In the genomic region with DNA sequence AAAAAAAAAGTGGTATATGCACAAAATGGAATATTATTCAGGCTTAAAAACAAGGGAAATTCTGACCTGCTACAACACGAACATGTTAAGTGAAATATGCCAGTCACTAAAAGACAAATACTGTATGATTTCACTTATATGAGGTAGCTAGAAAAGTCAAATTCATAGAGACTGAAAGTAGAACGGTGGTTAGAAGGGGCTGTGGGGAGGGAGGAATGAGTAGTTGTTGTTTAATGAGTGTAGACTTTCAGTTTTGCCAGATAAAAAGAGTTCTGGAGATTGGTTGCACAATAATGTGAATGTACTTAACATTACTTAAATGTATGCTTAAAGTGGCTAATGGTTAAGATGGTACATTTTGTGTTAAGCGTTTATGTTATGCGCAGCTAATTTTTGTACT, we compare ENCODE assay signal across 11 cellular contexts.
DNase-seq lines count a peak whose midpoint lies in the region; ATAC-seq and TF ChIP-seq lines count a peak whose summit lies in the region.
"Had no signal": no experiment of that assay in that cellular context is flagged by ENCODE, and none has a peak within 500 bp of the region (broad histone marks: within the 10 kb centered on the region; RNA-seq: fewer than 3 reads in every experiment).

No MANE protein-coding gene starts in this region.

- no peaks in the 10 kb centered on the region for H3K36me3 Mint-ChIP-seq in activated naive CD4-positive, alpha-beta T cell treated with anti-CD3 and anti-CD28 coated beads, Interleukin-2, amount 50 U/mL, for 72 hours

- H3K4me1 ChIP-seq in Peyer's patch, result no peaks in the 10 kb centered on the region

- H3K27ac ChIP-seq in Peyer's patch, result no peak overlapping the region

- H3K27ac Mint-ChIP-seq in activated naive CD4-positive, alpha-beta T cell treated with anti-CD3 and anti-CD28 coated beads, Interleukin-2, amount 50 U/mL, for 72 hours, result peak overlapping the region in 1 of 2 donors; percentile 40
- H3K27ac Mint-ChIP-seq: dendritic cell treated with granulocyte-macrophage colony-stimulating factor and Interleukin-4, amounts not matched to agents 40 ng/mL and 50 ng/mL, for 4 days had no signal

- no peak for TF ChIP-seq CTCF in Peyer's patch (IDR thresholded peaks at IDR 0.05)

- no peak for TF ChIP-seq POLR2A in Peyer's patch (IDR thresholded peaks at IDR 0.05)

- peak in 1 of 2 donors; percentile 24 for DNase-seq in activated naive CD4-positive, alpha-beta T cell treated with anti-CD3 and anti-CD28 coated beads, Interleukin-2, amount 50 U/mL, for 72 hours (ENCODE audit: low spot score in 2 of 2)
- DNase-seq in Peyer's patch, result no peak
- no peak for DNase-seq in iPS-NIHi11 (ENCODE audit: low spot score)
- no peak for DNase-seq in activated CD8-positive, alpha-beta memory T cell treated with anti-CD3 and anti-CD28 coated beads for 24 hours
- DNase-seq: DMS53, hypothalamus, NCI-H1092 had no signal

- ATAC-seq in GM18870 (IDR thresholded peaks at IDR 0.05; ENCODE audit: unreplicated experiment), result peak; percentile 72
- ATAC-seq in GM21447 (IDR thresholded peaks at IDR 0.05; ENCODE audit: unreplicated experiment), result peak; percentile 50
- peak; percentile 72 for ATAC-seq in HG03159 (IDR thresholded peaks at IDR 0.05; ENCODE audit: unreplicated experiment)
- ATAC-seq in activated naive CD4-positive, alpha-beta T cell treated with anti-CD3 and anti-CD28 coated beads, Interleukin-2, amount 50 U/mL, for 72 hours, result peak; percentile 74 to 90

- H3K9me3 Mint-ChIP-seq in activated naive CD4-positive, alpha-beta T cell treated with anti-CD3 and anti-CD28 coated beads, Interleukin-2, amount 50 U/mL, for 72 hours, result no peaks in the 10 kb centered on the region
- H3K9me3 Mint-ChIP-seq: dendritic cell treated with granulocyte-macrophage colony-stimulating factor and Interleukin-4, amounts not matched to agents 40 ng/mL and 50 ng/mL, for 4 days had no signal

- no peaks in the 10 kb centered on the region for H3K9me3 ChIP-seq in Peyer's patch

- no peaks in the 10 kb centered on the region for H3K36me3 ChIP-seq in Peyer's patch

- H3K27me3 ChIP-seq in Peyer's patch, result no peaks in the 10 kb centered on the region

- H3K4me3 ChIP-seq in Peyer's patch, result no peak overlapping the region
